15 cellular contexts compared by ENCODE assay signal in genomic region chr12:92546259-92546825, GRCh38.
DNase-seq lines count a peak whose midpoint lies in the region; ATAC-seq, FAIRE-seq and TF ChIP-seq lines count a peak whose summit lies in the region.
"Had no signal": no experiment of that assay in that cellular context is flagged by ENCODE, and none has a peak within 500 bp of the region (broad histone marks: within the 10 kb centered on the region; RNA-seq: fewer than 3 reads in every experiment).

No MANE protein-coding gene starts in this region.

- no peak for TF ChIP-seq RAD21 in GM12878 (IDR thresholded peaks at IDR 0.05; ENCODE audit: insufficient read depth, low read depth, low read length)

- TF ChIP-seq POLR2A in GM12878 (IDR thresholded peaks at IDR 0.05; ENCODE audit: low read depth, low read length) = no peak
- no peak for TF ChIP-seq POLR2A in ovary (IDR thresholded peaks at IDR 0.05)

- TF ChIP-seq EP300 in GM12878 (IDR thresholded peaks at IDR 0.05; ENCODE audit: borderline replicate concordance in 1 of 2, control insufficient read depth in 1 of 2, low read depth in 2 of 2, low read length in 2 of 2) (no peak), ovary (IDR thresholded peaks at IDR 0.05) (no peak)

- H3K9ac ChIP-seq in GM12878 (ENCODE audit: control insufficient read depth, insufficient read depth, low read length) = no peak overlapping the region

- H3K9me3 ChIP-seq in GM12878 (replicated peaks; ENCODE audit: control insufficient read depth, insufficient read depth, low read length) = no peaks in the 10 kb centered on the region; the same call in 2 of the 3 replicates
- H3K9me3 ChIP-seq in ovary = no peaks in the 10 kb centered on the region
- H3K9me3 ChIP-seq: MG63, Peyer's patch, uterus had no signal

- H2AFZ ChIP-seq in GM12878 (ENCODE audit: control insufficient read depth, low read depth, low read length) = no peak overlapping the region

- POLR2A ChIA-PET in GM12878 (lab: Charles Lee) = interaction anchor here (1.0 to 15.5 kb wide), 7 partner anchors 17 to 184 kb away, joined by 3 to 204 read pairs (median 3); no protein-coding TSS in a partner anchor

- no peak for FAIRE-seq in GM12878 (lab: Jason Lieb, UNC)

- 83% methylated on average over 5 of the region's 5 CpGs for WGBS in GM12878 (ENCODE audit: insufficient coverage, insufficient replicate concordance, low lambda C conversion rate, missing lambda C conversion rate)
- 78 to 81% (median 80%) methylated on average over 5 of the region's 5 CpGs for WGBS in ovary, 3 donors

- no TSS peak for BruUV-seq in GM12878 (replicated peaks; lab: Mats Ljungman, UMichigan)

- TF ChIP-seq CTCF in GM12878 (IDR thresholded peaks at IDR 0.05 in 2 of 3, conservative IDR thresholded peaks at IDR 0.05 in 1 of 3; ENCODE audit: control insufficient read depth in 2 of 3, extremely low read depth in 1 of 3, insufficient read depth in 1 of 3, low read depth in 3 of 3, low read length in 3 of 3) (no peak), ovary (IDR thresholded peaks at IDR 0.05) (no peak)

- no peak overlapping the region for H3K4me2 ChIP-seq in GM12878 (ENCODE audit: control insufficient read depth, insufficient read depth)

- no peak for DNase-seq in GM12878 (ENCODE audit: low read depth, low spot score)
- DNase-seq in ovary = no peak
- no peak for DNase-seq in NCI-H446 (lab: John Stamatoyannopoulos, UW)
- DNase-seq in DMS 273 treated with DMSO at 0.1 percent for 48 hours (lab: John Stamatoyannopoulos, UW) = no peak
- DNase-seq in NCI-H128 (lab: John Stamatoyannopoulos, UW; ENCODE audit: unreplicated experiment) = no peak
- DNase-seq: activated naive CD4-positive, alpha-beta T cell; MG63; NCI-H226; Peyer's patch; stimulated activated CD4-positive, alpha-beta T cell treated with anti-CD3 and anti-CD28 coated beads, Interleukin-4, amount 100 ng/mL, for 4 hours; uterus had no signal

- RAD21 ChIA-PET in GM12878 (lab: Charles Lee; ENCODE audit: unreplicated experiment) = interaction anchor here (0.6 to 15.5 kb wide), 18 partner anchors 8 to 513 kb away, joined by 3 to 346 read pairs (median 11); partner anchors contain the start of gene BTG1

- H3K36me3 ChIP-seq in GM12878 (ENCODE audit: control insufficient read depth in 2 of 2, insufficient read depth in 2 of 2, low read length in 1 of 2) = no peaks in the 10 kb centered on the region
- H3K36me3 ChIP-seq in ovary = no peaks in the 10 kb centered on the region
- H3K36me3 ChIP-seq: MG63, Peyer's patch, uterus had no signal

- no peaks in the 10 kb centered on the region; the same call in 1 of the 2 replicates for H3K79me2 ChIP-seq in GM12878 (ENCODE audit: control insufficient read depth, insufficient read depth, low read length)

- H3K4me1 ChIP-seq in GM12878 (ENCODE audit: control insufficient read depth, insufficient read depth, low read length) (peaks cover 43% of the 10 kb centered on the region), ovary (ENCODE audit: insufficient read depth) (peaks cover 14% of the 10 kb centered on the region)
- H3K4me1 ChIP-seq: uterus had no signal

- SMC1A ChIA-PET in GM12878 (lab: Charles Lee; ENCODE audit: uncharacterized antibody, unreplicated experiment) = interaction anchor here (0.7 to 12.8 kb wide), 17 partner anchors 8 to 879 kb away, joined by 3 to 319 read pairs (median 7); no protein-coding TSS in a partner anchor

- ATAC-seq in GM19452 (IDR thresholded peaks at IDR 0.05; ENCODE audit: unreplicated experiment) = peak; percentile 36
- peak; percentile 35 for ATAC-seq in HG02981 (IDR thresholded peaks at IDR 0.05; ENCODE audit: unreplicated experiment)
- ATAC-seq in GM12878 = peak; percentile 9
- ATAC-seq: sciatic nerve; stimulated activated effector memory CD8-positive, alpha-beta T cell treated with anti-CD3 and anti-CD28 coated beads, Interleukin-12 subunit alpha, Interleukin-12 subunit beta, amount 100 ng/mL, for 72 hours had no signal

- CTCF ChIA-PET in GM12878 (lab: Yijun Ruan, JAX) = interaction anchor here (0.9 to 6.0 kb wide), 8 partner anchors 11 to 409 kb away, joined by 3 to 59 read pairs (median 6); no protein-coding TSS in a partner anchor

- H3K27ac ChIP-seq in GM12878 (ENCODE audit: control insufficient read depth, insufficient read depth) = no peak overlapping the region
- H3K27ac ChIP-seq in ovary = no peak overlapping the region
- H3K27ac ChIP-seq: uterus had no signal

- no peaks in the 10 kb centered on the region for H3K27me3 ChIP-seq in GM12878 (replicated peaks in 1 of 2; ENCODE audit: control insufficient read depth in 2 of 2, insufficient read depth in 2 of 2, low read length in 1 of 2)
- no peaks in the 10 kb centered on the region for H3K27me3 ChIP-seq in ovary
- H3K27me3 ChIP-seq: MG63, Peyer's patch, uterus had no signal

- in situ Hi-C loops in GM12878 (cut with MboI) = no loop called here

- intact Hi-C loops in GM12878 (cut with micrococcal nuclease; ENCODE audit: unreplicated experiment) = no loop called here
- intact Hi-C loops in ovary (cut with DNase I) = no loop called here

- no peak overlapping the region for H3K4me3 ChIP-seq in GM12878
- no peak overlapping the region for H3K4me3 ChIP-seq in ovary
- H3K4me3 ChIP-seq: MG63, Peyer's patch, uterus had no signal

- no peaks in the 10 kb centered on the region for H4K20me1 ChIP-seq in GM12878 (ENCODE audit: control insufficient read depth, insufficient read depth)

TF ChIP-seq in GM12878, 131 proteins besides CTCF, POLR2A, EP300 and RAD21:
- TF ChIP-seq ZSCAN29 (IDR thresholded peaks at IDR 0.05) = 0 out of 2 replicates have a peak, but pooled peaks have one; percentile 3
- no peak for TF ChIP-seq MXI1 (IDR thresholded peaks at IDR 0.05; ENCODE audit: low read depth, low read length)
- 0 out of 2 replicates have a peak, but pooled peaks have one; percentile 30 for TF ChIP-seq NKRF (conservative IDR thresholded peaks at IDR 0.05)
- TF ChIP-seq CHD4 (IDR thresholded peaks at IDR 0.05) = no peak
- peak; percentile 40 for TF ChIP-seq SMAD1 (IDR thresholded peaks at IDR 0.05; ENCODE audit: low read depth, partially characterized antibody)
- peak; percentile 33 to 37; a peak in 1 of 4 replicates for TF ChIP-seq IKZF2 (IDR thresholded peaks at IDR 0.05)
- TF ChIP-seq ZNF24 (IDR thresholded peaks at IDR 0.05) = 0 out of 2 replicates have a peak, but pooled peaks have one; percentile 22
- TF ChIP-seq YY1 (IDR thresholded peaks at IDR 0.05; ENCODE audit: low read depth, low read length) = no peak
- peak; percentile 47; the same call in 1 of the 2 replicates for TF ChIP-seq IKZF1 (conservative IDR thresholded peaks at IDR 0.05)
- TF ChIP-seq SMARCA5 (IDR thresholded peaks at IDR 0.05) = 0 out of 2 replicates have a peak, but pooled peaks have one; percentile 35
